In the genomic region with DNA sequence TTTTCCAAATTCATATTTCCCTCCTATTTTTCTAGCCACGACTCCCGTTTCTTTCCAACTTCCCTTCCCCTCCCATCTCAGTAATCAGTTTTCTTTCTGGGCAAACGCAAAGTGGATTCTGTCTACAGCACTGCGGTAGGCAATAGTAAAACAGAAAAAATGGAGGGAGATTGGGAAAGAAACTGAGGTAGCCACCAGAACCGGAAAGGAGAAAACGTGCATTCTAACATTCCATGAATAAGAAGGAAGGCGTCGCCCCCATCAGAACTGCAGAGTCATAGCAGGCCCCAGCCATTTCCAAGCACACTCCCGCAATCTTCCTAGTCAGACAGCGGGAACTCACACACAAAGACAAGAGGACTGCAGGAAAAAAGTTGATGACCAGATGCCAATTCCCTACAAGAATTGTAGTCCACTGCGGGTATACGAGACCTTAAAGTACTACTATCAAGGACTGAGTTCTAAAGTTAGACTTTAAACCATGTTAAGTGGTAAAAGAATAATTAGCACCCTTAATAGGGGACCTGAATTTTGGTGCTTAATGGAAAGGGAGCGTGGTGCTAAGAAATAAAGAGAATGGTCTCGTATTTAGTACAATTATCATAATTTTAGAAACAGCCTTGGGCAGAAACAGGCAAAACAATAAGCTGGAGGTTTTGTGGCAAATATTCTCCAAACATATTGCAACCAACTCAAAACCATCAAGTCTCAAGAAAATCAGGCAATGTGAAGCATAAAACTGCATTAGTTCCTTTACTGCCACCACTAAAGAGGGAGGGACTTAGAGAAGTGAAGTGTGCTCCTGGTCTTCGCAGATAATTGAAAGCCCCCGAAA, we compare ENCODE assay signal across 1 cellular context.
A peak's percentile ranks its signal among the peaks of the same experiment; 100 is the strongest.
TF ChIP-seq lines count a peak whose summit lies in the region.

No MANE protein-coding gene starts in this region.

TF ChIP-seq in HepG2, 621 proteins besides CTCF, POLR2A, EP300 and RAD21 (continued from another document and continues in another):
- TF ChIP-seq, protein P1, sequence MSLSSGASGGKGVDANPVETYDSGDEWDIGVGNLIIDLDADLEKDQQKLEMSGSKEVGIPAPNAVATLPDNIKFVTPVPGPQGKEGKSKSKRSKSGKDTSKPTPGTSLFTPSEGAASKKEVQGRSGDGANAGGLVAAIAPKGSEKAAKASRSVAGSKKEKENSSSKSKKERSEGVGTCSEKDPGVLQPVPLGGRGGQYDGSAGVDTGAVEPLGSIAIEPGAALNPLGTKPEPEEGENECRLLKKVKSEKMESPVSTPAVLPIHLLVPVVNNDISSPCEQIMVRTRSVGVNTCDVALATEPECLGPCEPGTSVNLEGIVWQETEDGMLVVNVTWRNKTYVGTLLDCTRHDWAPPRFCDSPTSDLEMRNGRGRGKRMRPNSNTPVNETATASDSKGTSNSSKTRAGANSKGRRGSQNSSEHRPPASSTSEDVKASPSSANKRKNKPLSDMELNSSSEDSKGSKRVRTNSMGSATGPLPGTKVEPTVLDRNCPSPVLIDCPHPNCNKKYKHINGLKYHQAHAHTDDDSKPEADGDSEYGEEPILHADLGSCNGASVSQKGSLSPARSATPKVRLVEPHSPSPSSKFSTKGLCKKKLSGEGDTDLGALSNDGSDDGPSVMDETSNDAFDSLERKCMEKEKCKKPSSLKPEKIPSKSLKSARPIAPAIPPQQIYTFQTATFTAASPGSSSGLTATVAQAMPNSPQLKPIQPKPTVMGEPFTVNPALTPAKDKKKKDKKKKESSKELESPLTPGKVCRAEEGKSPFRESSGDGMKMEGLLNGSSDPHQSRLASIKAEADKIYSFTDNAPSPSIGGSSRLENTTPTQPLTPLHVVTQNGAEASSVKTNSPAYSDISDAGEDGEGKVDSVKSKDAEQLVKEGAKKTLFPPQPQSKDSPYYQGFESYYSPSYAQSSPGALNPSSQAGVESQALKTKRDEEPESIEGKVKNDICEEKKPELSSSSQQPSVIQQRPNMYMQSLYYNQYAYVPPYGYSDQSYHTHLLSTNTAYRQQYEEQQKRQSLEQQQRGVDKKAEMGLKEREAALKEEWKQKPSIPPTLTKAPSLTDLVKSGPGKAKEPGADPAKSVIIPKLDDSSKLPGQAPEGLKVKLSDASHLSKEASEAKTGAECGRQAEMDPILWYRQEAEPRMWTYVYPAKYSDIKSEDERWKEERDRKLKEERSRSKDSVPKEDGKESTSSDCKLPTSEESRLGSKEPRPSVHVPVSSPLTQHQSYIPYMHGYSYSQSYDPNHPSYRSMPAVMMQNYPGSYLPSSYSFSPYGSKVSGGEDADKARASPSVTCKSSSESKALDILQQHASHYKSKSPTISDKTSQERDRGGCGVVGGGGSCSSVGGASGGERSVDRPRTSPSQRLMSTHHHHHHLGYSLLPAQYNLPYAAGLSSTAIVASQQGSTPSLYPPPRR (CRISPR knock-in tag; IDR thresholded peaks at IDR 0.05; ENCODE audit: borderline replicate concordance), result no peak
- TF ChIP-seq SALL2 (CRISPR knock-in tag; IDR thresholded peaks at IDR 0.05) (no peak), ZNF510 (CRISPR knock-in tag; IDR thresholded peaks at IDR 0.05; ENCODE audit: low read depth) (no peak), GATA4 (IDR thresholded peaks at IDR 0.05; ENCODE audit: borderline replicate concordance, low read depth) (no peak), ISL2 (CRISPR knock-in tag; IDR thresholded peaks at IDR 0.05) (0 out of 2 replicates have a peak, but pooled peaks have one; percentile 26), ZNF318 (CRISPR knock-in tag; IDR thresholded peaks at IDR 0.05) (no peak), FOSL2 (CRISPR knock-in tag; IDR thresholded peaks at IDR 0.05) (no peak), ZNF17 (CRISPR knock-in tag; IDR thresholded peaks at IDR 0.05) (no peak), ZNF496 (CRISPR knock-in tag; IDR thresholded peaks at IDR 0.05; ENCODE audit: insufficient replicate concordance) (no peak), ELF1 (CRISPR knock-in tag; IDR thresholded peaks at IDR 0.05) (no peak), PAWR (CRISPR knock-in tag; IDR thresholded peaks at IDR 0.05; ENCODE audit: borderline replicate concordance) (no peak), ZNF180 (CRISPR knock-in tag; IDR thresholded peaks at IDR 0.05; ENCODE audit: borderline replicate concordance, low read depth) (no peak), ZNF263 (CRISPR knock-in tag; IDR thresholded peaks at IDR 0.05) (no peak), ZNF567 (CRISPR knock-in tag; IDR thresholded peaks at IDR 0.05; ENCODE audit: borderline replicate concordance) (no peak), CBX5 (CRISPR knock-in tag; IDR thresholded peaks at IDR 0.05; ENCODE audit: borderline replicate concordance) (no peak), MED13 (CRISPR knock-in tag; IDR thresholded peaks at IDR 0.05) (no peak), AKAP8 (CRISPR knock-in tag; IDR thresholded peaks at IDR 0.05) (no peak), ZNF547 (CRISPR knock-in tag; IDR thresholded peaks at IDR 0.05) (no peak), FOXC1 (CRISPR knock-in tag; IDR thresholded peaks at IDR 0.05; ENCODE audit: borderline replicate concordance) (no peak), TCF12 (IDR thresholded peaks at IDR 0.05) (no peak), TCF12 (CRISPR knock-in tag; IDR thresholded peaks at IDR 0.05) (no peak), ZFP37 (CRISPR knock-in tag; IDR thresholded peaks at IDR 0.05; ENCODE audit: borderline replicate concordance) (no peak), ZNF841 (CRISPR knock-in tag; IDR thresholded peaks at IDR 0.05; ENCODE audit: borderline replicate concordance) (no peak), WIZ (CRISPR knock-in tag; IDR thresholded peaks at IDR 0.05) (no peak), ZNF225 (CRISPR knock-in tag; IDR thresholded peaks at IDR 0.05) (no peak), MED8 (CRISPR knock-in tag; IDR thresholded peaks at IDR 0.05; ENCODE audit: insufficient replicate concordance) (no peak), MLLT10 (CRISPR knock-in tag; IDR thresholded peaks at IDR 0.05) (no peak), KDM5A (IDR thresholded peaks at IDR 0.05; ENCODE audit: borderline replicate concordance, low read length) (peak; percentile 39), ZNF101 (CRISPR knock-in tag; IDR thresholded peaks at IDR 0.05; ENCODE audit: borderline replicate concordance, low read depth) (no peak), TBL1XR1 (IDR thresholded peaks at IDR 0.05; ENCODE audit: borderline replicate concordance, low read length, partially characterized antibody) (no peak), ZNF878 (CRISPR knock-in tag; IDR thresholded peaks at IDR 0.05) (0 out of 2 replicates have a peak, but pooled peaks have one; percentile 48), PPARG (CRISPR knock-in tag; conservative IDR thresholded peaks at IDR 0.05) (no peak), TAF15 (IDR thresholded peaks at IDR 0.05; ENCODE audit: low read depth, low read length, poor library complexity, severe bottlenecking) (no peak), HMGA1 (CRISPR knock-in tag; conservative IDR thresholded peaks at IDR 0.05) (no peak), TAF1 (CRISPR knock-in tag; IDR thresholded peaks at IDR 0.05) (peak; percentile 40; the same call in 1 of the 2 replicates), NFIC (IDR thresholded peaks at IDR 0.05; ENCODE audit: low read length) (0 out of 2 replicates have a peak, but pooled peaks have one; percentile 13), ZNF788 (CRISPR knock-in tag; IDR thresholded peaks at IDR 0.05; ENCODE audit: borderline replicate concordance) (no peak)
- TF ChIP-seq, protein P2, sequence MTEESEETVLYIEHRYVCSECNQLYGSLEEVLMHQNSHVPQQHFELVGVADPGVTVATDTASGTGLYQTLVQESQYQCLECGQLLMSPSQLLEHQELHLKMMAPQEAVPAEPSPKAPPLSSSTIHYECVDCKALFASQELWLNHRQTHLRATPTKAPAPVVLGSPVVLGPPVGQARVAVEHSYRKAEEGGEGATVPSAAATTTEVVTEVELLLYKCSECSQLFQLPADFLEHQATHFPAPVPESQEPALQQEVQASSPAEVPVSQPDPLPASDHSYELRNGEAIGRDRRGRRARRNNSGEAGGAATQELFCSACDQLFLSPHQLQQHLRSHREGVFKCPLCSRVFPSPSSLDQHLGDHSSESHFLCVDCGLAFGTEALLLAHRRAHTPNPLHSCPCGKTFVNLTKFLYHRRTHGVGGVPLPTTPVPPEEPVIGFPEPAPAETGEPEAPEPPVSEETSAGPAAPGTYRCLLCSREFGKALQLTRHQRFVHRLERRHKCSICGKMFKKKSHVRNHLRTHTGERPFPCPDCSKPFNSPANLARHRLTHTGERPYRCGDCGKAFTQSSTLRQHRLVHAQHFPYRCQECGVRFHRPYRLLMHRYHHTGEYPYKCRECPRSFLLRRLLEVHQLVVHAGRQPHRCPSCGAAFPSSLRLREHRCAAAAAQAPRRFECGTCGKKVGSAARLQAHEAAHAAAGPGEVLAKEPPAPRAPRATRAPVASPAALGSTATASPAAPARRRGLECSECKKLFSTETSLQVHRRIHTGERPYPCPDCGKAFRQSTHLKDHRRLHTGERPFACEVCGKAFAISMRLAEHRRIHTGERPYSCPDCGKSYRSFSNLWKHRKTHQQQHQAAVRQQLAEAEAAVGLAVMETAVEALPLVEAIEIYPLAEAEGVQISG (CRISPR knock-in tag; IDR thresholded peaks at IDR 0.05), result no peak; the same call in 1 of the 2 replicates
- TF ChIP-seq, protein P3, sequence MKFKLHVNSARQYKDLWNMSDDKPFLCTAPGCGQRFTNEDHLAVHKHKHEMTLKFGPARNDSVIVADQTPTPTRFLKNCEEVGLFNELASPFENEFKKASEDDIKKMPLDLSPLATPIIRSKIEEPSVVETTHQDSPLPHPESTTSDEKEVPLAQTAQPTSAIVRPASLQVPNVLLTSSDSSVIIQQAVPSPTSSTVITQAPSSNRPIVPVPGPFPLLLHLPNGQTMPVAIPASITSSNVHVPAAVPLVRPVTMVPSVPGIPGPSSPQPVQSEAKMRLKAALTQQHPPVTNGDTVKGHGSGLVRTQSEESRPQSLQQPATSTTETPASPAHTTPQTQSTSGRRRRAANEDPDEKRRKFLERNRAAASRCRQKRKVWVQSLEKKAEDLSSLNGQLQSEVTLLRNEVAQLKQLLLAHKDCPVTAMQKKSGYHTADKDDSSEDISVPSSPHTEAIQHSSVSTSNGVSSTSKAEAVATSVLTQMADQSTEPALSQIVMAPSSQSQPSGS (CRISPR knock-in tag; IDR thresholded peaks at IDR 0.05), result no peak
- TF ChIP-seq, protein P4, sequence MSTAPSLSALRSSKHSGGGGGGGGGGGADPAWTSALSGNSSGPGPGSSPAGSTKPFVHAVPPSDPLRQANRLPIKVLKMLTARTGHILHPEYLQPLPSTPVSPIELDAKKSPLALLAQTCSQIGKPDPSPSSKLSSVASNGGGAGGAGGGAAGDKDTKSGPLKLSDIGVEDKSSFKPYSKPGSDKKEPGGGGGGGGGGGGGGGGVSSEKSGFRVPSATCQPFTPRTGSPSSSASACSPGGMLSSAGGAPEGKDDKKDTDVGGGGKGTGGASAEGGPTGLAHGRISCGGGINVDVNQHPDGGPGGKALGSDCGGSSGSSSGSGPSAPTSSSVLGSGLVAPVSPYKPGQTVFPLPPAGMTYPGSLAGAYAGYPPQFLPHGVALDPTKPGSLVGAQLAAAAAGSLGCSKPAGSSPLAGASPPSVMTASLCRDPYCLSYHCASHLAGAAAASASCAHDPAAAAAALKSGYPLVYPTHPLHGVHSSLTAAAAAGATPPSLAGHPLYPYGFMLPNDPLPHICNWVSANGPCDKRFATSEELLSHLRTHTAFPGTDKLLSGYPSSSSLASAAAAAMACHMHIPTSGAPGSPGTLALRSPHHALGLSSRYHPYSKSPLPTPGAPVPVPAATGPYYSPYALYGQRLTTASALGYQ (CRISPR knock-in tag; IDR thresholded peaks at IDR 0.05), result no peak
